ENCODE assay signal across 8 cellular contexts in genomic region chr14:69535230-69535848, GRCh38. TPM values are rescaled to one million over a fixed set of nuclear protein-coding genes. Genes with fewer than 3 reads are reported as not detected.
DNase-seq lines count a peak whose midpoint lies in the region; TF ChIP-seq lines count a peak whose summit lies in the region.

No MANE protein-coding gene starts in this region.

- H3K4me3 ChIP-seq in H7 (ENCODE audit: insufficient read depth, low read depth, low read length) (no peak overlapping the region), liver (ENCODE audit: low read depth in 1 of 3, low read length in 3 of 3) (no peak overlapping the region)

- H3K9ac ChIP-seq in liver (ENCODE audit: low read depth in 1 of 2, low read length in 2 of 2): no peak overlapping the region

- peak; percentile 53 for TF ChIP-seq CTCF in liver (IDR thresholded peaks at IDR 0.05; ENCODE audit: low read depth, low read length, missing input control)

- DNase-seq in H7 (peak; percentile 89), NCI-H510A (lab: John Stamatoyannopoulos, UW) (peak; percentile 21), cerebellar cortex (ENCODE audit: low spot score) (peak; percentile 85), T-helper 2 cell (no peak), activated gamma-delta T cell (lab: John Stamatoyannopoulos, UW) (no peak)
- DNase-seq in activated T-cell treated with anti-CD3 and anti-CD28 coated beads, Interleukin-2, amount 50 U/mL, for 1 hour: no peak
- DNase-seq in stimulated activated CD4-positive, alpha-beta T cell treated with anti-CD3 and anti-CD28 coated beads, Interleukin-4, amount 100 ng/mL, for 1 hour: no peak

- H3K27me3 ChIP-seq in H7 (ENCODE audit: control insufficient read depth, insufficient read depth, low read length) (no peaks in the 10 kb centered on the region), liver (ENCODE audit: control insufficient read depth in 4 of 4, insufficient read depth in 4 of 4, low read length in 3 of 4) (no peaks in the 10 kb centered on the region)

- 2% methylated on average over 4 of the region's 4 CpGs for WGBS in liver

- TF ChIP-seq RAD21 in liver (IDR thresholded peaks at IDR 0.05): peak; percentile 89

- H3K4me1 ChIP-seq in liver (ENCODE audit: control insufficient read depth in 4 of 4, insufficient read depth in 4 of 4, low read length in 3 of 4): peaks cover 0 to 3% (median 3%) of the 10 kb centered on the region in 4 donors

- H3K36me3 ChIP-seq in H7 (replicated peaks; ENCODE audit: control insufficient read depth, insufficient read depth, low read length) (no peaks in the 10 kb centered on the region), liver (ENCODE audit: control insufficient read depth in 4 of 4, insufficient read depth in 3 of 4, low read depth in 1 of 4, low read length in 3 of 4) (no peaks in the 10 kb centered on the region)

- no peaks in the 10 kb centered on the region for H3K9me3 ChIP-seq in liver (ENCODE audit: control insufficient read depth in 4 of 4, low read length in 3 of 4)

- H3K27ac ChIP-seq in liver (ENCODE audit: low read depth in 1 of 2, low read length in 2 of 2): no peak overlapping the region

TF ChIP-seq in liver, 16 proteins besides CTCF, POLR2A, EP300 and RAD21:
- TF ChIP-seq NR2F2 (IDR thresholded peaks at IDR 0.05) (no peak), RXRA (IDR thresholded peaks at IDR 0.05) (no peak), FOXA1 (IDR thresholded peaks at IDR 0.05) (no peak), TAF1 (conservative IDR thresholded peaks at IDR 0.05) (no peak), ATF3 (IDR thresholded peaks at IDR 0.05) (no peak), ZBTB33 (IDR thresholded peaks at IDR 0.05) (no peak), MAX (IDR thresholded peaks at IDR 0.05) (no peak), GABPA (IDR thresholded peaks at IDR 0.05 in 1 of 2, conservative IDR thresholded peaks at IDR 0.05 in 1 of 2) (no peak), SP1 (IDR thresholded peaks at IDR 0.05) (no peak), REST (IDR thresholded peaks at IDR 0.05) (no peak), FOXA2 (IDR thresholded peaks at IDR 0.05) (no peak), EGR1 (IDR thresholded peaks at IDR 0.05; ENCODE audit: low read depth in 2 of 2) (no peak), JUND (IDR thresholded peaks at IDR 0.05) (no peak), HNF4A (conservative IDR thresholded peaks at IDR 0.05) (no peak), HNF4G (IDR thresholded peaks at IDR 0.05) (no peak)
TF ChIP-seq in liver: peak in this region for 0.

RNA-seq across cellular contexts. Expression of gene CCDC177, which starts 39.3 kb away (rescaled TPM):
- total RNA-seq in H7 (2014; rRNA removed; shearing (Covaris generic)): 0.04 and 0.17 TPM in 2 replicates
- total RNA-seq in liver: not detected
- under 1 TPM in 1 of 2 donors, not detected in 1; 0.08 TPM for polyA plus RNA-seq in liver

RNA-seq across cellular contexts. Expression of gene PLEKHD1, which starts 50.8 kb away (rescaled TPM):
- 0.10 and 0.37 TPM in 2 replicates for total RNA-seq in H7 (2014; rRNA removed; shearing (Covaris generic))
- total RNA-seq in liver: under 1 TPM; 0.05 to 0.08 TPM
- polyA plus RNA-seq in liver: under 1 TPM in 1 of 2 donors, not detected in 1; 0.06 TPM

Comparison
In these comparisons a context has a peak if more than half of its experiments do, and no peak if none do; other contexts are left out.
1. DNase-seq: peak in H7 (single experiment), NCI-H510A (single experiment) and cerebellar cortex (single experiment); none in activated T-cell treated with anti-CD3 and anti-CD28 coated beads, Interleukin-2, amount 50 U/mL, for 1 hour (single experiment), T-helper 2 cell (0 of 5), stimulated activated CD4-positive, alpha-beta T cell treated with anti-CD3 and anti-CD28 coated beads, Interleukin-4, amount 100 ng/mL, for 1 hour (single experiment) and activated gamma-delta T cell (single experiment).